ENCODE assay signal across 19 cellular contexts in genomic region chr7:54810401-54810800, GRCh38. TPM values are rescaled to one million over a fixed set of nuclear protein-coding genes. Genes with fewer than 3 reads are reported as not detected.
DNase-seq lines count a peak whose midpoint lies in the region; ATAC-seq, FAIRE-seq and TF ChIP-seq lines count a peak whose summit lies in the region.
"Had no signal": no experiment of that assay in that cellular context is flagged by ENCODE, and none has a peak within 500 bp of the region (broad histone marks: within the 10 kb centered on the region; RNA-seq: fewer than 3 reads in every experiment).

No MANE protein-coding gene starts in this region.

- POLR2A ChIA-PET in A549 (lab: Yijun Ruan, JAX), result no interaction called here

- no peaks in the 10 kb centered on the region for H3K9me3 ChIP-seq in A549
- H3K9me3 ChIP-seq: Caco-2, HAP-1 had no signal

- peaks cover 4% of the 10 kb centered on the region; the same call in 1 of the 2 replicates for H3K36me3 Mint-ChIP-seq in HFFc6 (ENCODE audit: low read depth)
- H3K36me3 Mint-ChIP-seq in chondrocyte (ENCODE audit: low read depth), result peaks cover 1% of the 10 kb centered on the region
- no peaks in the 10 kb centered on the region for H3K36me3 Mint-ChIP-seq in mesothelial cell of epicardium
- H3K36me3 Mint-ChIP-seq: CD4-positive, CD25-positive, alpha-beta regulatory T cell had no signal

- TF ChIP-seq POLR2A in A549 (IDR thresholded peaks at IDR 0.05; ENCODE audit: low read length), result no peak

- H3K4me2 ChIP-seq in A549, result no peak overlapping the region

- TF ChIP-seq RAD21 in A549 (conservative IDR thresholded peaks at IDR 0.05 in 1 of 2, IDR thresholded peaks at IDR 0.05 in 1 of 2), result no peak

- H3K9me3 Mint-ChIP-seq in HFFc6 (no peaks in the 10 kb centered on the region), chondrocyte (ENCODE audit: low read depth) (no peaks in the 10 kb centered on the region), mesothelial cell of epicardium (peaks cover 1% of the 10 kb centered on the region)

- peaks cover 36% of the 10 kb centered on the region for H3K4me1 ChIP-seq in A549
- H3K4me1 ChIP-seq: Caco-2, HAP-1 had no signal

- DNase-seq in A549 (ENCODE audit: low read depth in 1 of 2, low spot score in 1 of 2) (no peak), HFFc6 (no peak), chondrocyte (ENCODE audit: low spot score) (no peak), mesothelial cell of epicardium (ENCODE audit: low spot score in 2 of 2, unreplicated experiment in 2 of 2) (no peak)
- no peak for DNase-seq in stimulated activated CD4-positive, alpha-beta T cell treated with anti-CD3 and anti-CD28 coated beads, Interleukin-4, amount 100 ng/mL, for 4 hours
- DNase-seq: AML-193; Caco-2; CD4-positive, CD25-positive, alpha-beta regulatory T cell; MV-4-11; NCI-H1417; NCI-H2029 treated with DMSO at 0.1 percent for 48 hours; NCI-H2171 treated with DMSO at 0.1 percent for 48 hours; NCI-H748 treated with DMSO at 0.1 percent for 48 hours; PC-3 had no signal

- no peak overlapping the region for H3K4me3 ChIP-seq in A549
- H3K4me3 ChIP-seq: HAP-1 had no signal

- ATAC-seq in A549 (no peak), GM18873 (IDR thresholded peaks at IDR 0.05; ENCODE audit: low FRiP score, unreplicated experiment) (no peak), GM19023 (IDR thresholded peaks at IDR 0.05; ENCODE audit: unreplicated experiment) (no peak)
- ATAC-seq: PC-3 had no signal

- H3K27me3 Mint-ChIP-seq in HFFc6 (ENCODE audit: insufficient read depth) (peaks cover 10% of the 10 kb centered on the region; the same call in 1 of the 2 replicates), chondrocyte (ENCODE audit: low read depth) (no peaks in the 10 kb centered on the region), mesothelial cell of epicardium (ENCODE audit: low read depth) (peaks cover 6% of the 10 kb centered on the region)

- H3K27ac Mint-ChIP-seq in HFFc6 (peak overlapping the region; percentile 89), chondrocyte (ENCODE audit: unreplicated experiment) (peak overlapping the region; percentile 38), mesothelial cell of epicardium (peak overlapping the region; percentile 36)
- H3K27ac Mint-ChIP-seq: CD4-positive, CD25-positive, alpha-beta regulatory T cell had no signal

- peak overlapping the region; percentile 73; the same call in 1 of the 2 replicates for H3K4me3 Mint-ChIP-seq in HFFc6
- no peak overlapping the region for H3K4me3 Mint-ChIP-seq in chondrocyte (ENCODE audit: unreplicated experiment)
- no peak overlapping the region for H3K4me3 Mint-ChIP-seq in mesothelial cell of epicardium
- H3K4me3 Mint-ChIP-seq: CD4-positive, CD25-positive, alpha-beta regulatory T cell had no signal

- FAIRE-seq in A549 (lab: Jason Lieb, UNC), result peak; percentile 39
- FAIRE-seq: HTR-8/SVneo had no signal

- TF ChIP-seq CTCF in A549 (IDR thresholded peaks at IDR 0.05) (no peak), HFFc6 (IDR thresholded peaks at IDR 0.05) (no peak), chondrocyte (IDR thresholded peaks at IDR 0.05) (no peak), mesothelial cell of epicardium (IDR thresholded peaks at IDR 0.05; ENCODE audit: unreplicated experiment) (no peak)

- no peak overlapping the region for H3K27ac ChIP-seq in A549
- H3K27ac ChIP-seq: HL-60 had no signal

- CTCF ChIA-PET in A549 (lab: Yijun Ruan, JAX), result no interaction called here

- H3K4me1 Mint-ChIP-seq in HFFc6 (ENCODE audit: low read depth) (peaks cover 27% of the 10 kb centered on the region), chondrocyte (ENCODE audit: low read depth) (peaks cover 27% of the 10 kb centered on the region), mesothelial cell of epicardium (peaks cover 22% of the 10 kb centered on the region)
- H3K4me1 Mint-ChIP-seq: CD4-positive, CD25-positive, alpha-beta regulatory T cell had no signal

- TF ChIP-seq EP300 in A549 (IDR thresholded peaks at IDR 0.05), result no peak

- WGBS in A549 (ENCODE audit: missing lambda C conversion rate), result 86% methylated on average over 1 of the region's 1 CpG

TF ChIP-seq in A549, 52 proteins besides CTCF, POLR2A, EP300 and RAD21:
- TF ChIP-seq ZC3H11A (IDR thresholded peaks at IDR 0.05) (no peak), MAFK (IDR thresholded peaks at IDR 0.05; ENCODE audit: partially characterized antibody) (no peak)

RNA-seq across cellular contexts. Expression of gene SEC61G, which starts 51.4 kb away (rescaled TPM):
- polyA plus RNA-seq in A549 (2011; rRNA removed), result 290 and 356 TPM in 2 replicates
- 127 and 162 TPM in 2 replicates for polyA plus RNA-seq in A549 (2012; cell fraction: cytosol; rRNA removed)
- 34.5 and 120 TPM in 2 replicates for polyA plus RNA-seq in A549 (2012; cell fraction: nucleus; rRNA removed)
- polyA plus RNA-seq in A549 (2017; fragmentation: RNase III; extraction: RNeasy Plus Mini Kit Qiagen cat#74134 plus additional on column Dnase treatment), result 394 to 427 TPM (median 421 TPM) in 3 replicates
- polyA minus RNA-seq in A549 (2011; rRNA and poly(A)+ RNA removed), result 79.3 and 85.4 TPM in 2 replicates
- 100 to 1,000 TPM; 189 to 300 (median 252) TPM for total RNA-seq in HFFc6 (2021; fragmentation: NEBNext Ultra II Directional; extraction: Animal tissue kit (Norgen Biotek cat#: 25700))
- total RNA-seq in chondrocyte, result 177 to 195 TPM (median 194 TPM) in 3 replicates
- total RNA-seq in mesothelial cell of epicardium, result 106 to 110 TPM (median 107 TPM) in 3 replicates

Comparison
In these comparisons a context has a peak if more than half of its experiments do, and no peak if none do; other contexts are left out.
1. H3K27ac Mint-ChIP-seq: peak in every context shown above with its lines; median percentile 89 in HFFc6; 38 in chondrocyte; 36 in mesothelial cell of epicardium.